18 cellular contexts compared by ENCODE assay signal in genomic region chr13:42173789-42174343, GRCh38.
"Had no signal": no experiment of that assay in that cellular context is flagged by ENCODE, and none has a peak within 500 bp of the region (broad histone marks: within the 10 kb centered on the region; RNA-seq: fewer than 3 reads in every experiment).

No MANE protein-coding gene starts in this region.

- H3K27me3 ChIP-seq: colonic mucosa, gastroesophageal sphincter, heart left ventricle, upper lobe of right lung had no signal

- H3K36me3 Mint-ChIP-seq: natural killer cell had no signal

- H3K4me1 ChIP-seq: colonic mucosa, gastroesophageal sphincter, heart left ventricle, upper lobe of right lung had no signal

- H3K4me1 Mint-ChIP-seq: activated B cell treated with CpG ODN at 0.5 μM for 24 hours; brain; natural killer cell; stimulated activated naive B cell treated with anti-CD40 and anti-IgM and Interleukin-4, amounts not matched to agents 10 μg/mL and 1 μg/mL and 100 μg/mL, for 72 hours had no signal

- H3K9me3 ChIP-seq: colonic mucosa, gastroesophageal sphincter, heart left ventricle, upper lobe of right lung had no signal

- DNase-seq: activated B cell treated with CpG ODN at 0.5 μM for 24 hours; activated CD4-positive, alpha-beta T cell treated with anti-CD3 and anti-CD28 coated beads for 48 hours; activated CD8-positive, alpha-beta T cell treated with anti-CD3 and anti-CD28 coated beads for 36 hours; activated naive CD4-positive, alpha-beta T cell treated with anti-CD3 and anti-CD28 coated beads for 36 hours; activated T-cell treated with anti-CD3 and anti-CD28 coated beads, Interleukin-2, amount 50 U/mL, for 4 hours; anterior cingulate cortex; caudate nucleus; colonic mucosa; heart left ventricle; left ventricle myocardium superior; natural killer cell; retina; stimulated activated naive B cell treated with anti-CD40 and anti-IgM and Interleukin-4, amounts not matched to agents 10 μg/mL and 1 μg/mL and 100 μg/mL, for 72 hours; upper lobe of right lung had no signal

- H3K27me3 Mint-ChIP-seq: activated B cell treated with CpG ODN at 0.5 μM for 24 hours; activated CD8-positive, alpha-beta T cell treated with anti-CD3 and anti-CD28 coated beads for 36 hours; brain; stimulated activated naive B cell treated with anti-CD40 and anti-IgM and Interleukin-4, amounts not matched to agents 10 μg/mL and 1 μg/mL and 100 μg/mL, for 72 hours had no signal

- H3K9me3 Mint-ChIP-seq: activated B cell treated with CpG ODN at 0.5 μM for 24 hours; activated CD8-positive, alpha-beta T cell treated with anti-CD3 and anti-CD28 coated beads for 36 hours; activated naive CD4-positive, alpha-beta T cell treated with anti-CD3 and anti-CD28 coated beads for 36 hours; activated T-cell treated with anti-CD3 and anti-CD28 coated beads, Interleukin-2, amount 50 U/mL, for 4 hours; brain; natural killer cell; stimulated activated naive B cell treated with anti-CD40 and anti-IgM and Interleukin-4, amounts not matched to agents 10 μg/mL and 1 μg/mL and 100 μg/mL, for 72 hours; T-helper 2 cell treated with Interferon-gamma antibody and Interleukin-4, amounts not matched to agents 5 μg/mL and 100 μg/mL, for 36 hours had no signal

- H3K4me3 ChIP-seq: colonic mucosa, gastroesophageal sphincter, heart left ventricle, upper lobe of right lung had no signal

- H3K27ac ChIP-seq: colonic mucosa, gastroesophageal sphincter, heart left ventricle, upper lobe of right lung had no signal

- H3K27ac Mint-ChIP-seq: activated B cell treated with CpG ODN at 0.5 μM for 24 hours; activated CD8-positive, alpha-beta T cell treated with anti-CD3 and anti-CD28 coated beads for 36 hours; activated naive CD4-positive, alpha-beta T cell treated with anti-CD3 and anti-CD28 coated beads for 36 hours; natural killer cell; stimulated activated naive B cell treated with anti-CD40 and anti-IgM and Interleukin-4, amounts not matched to agents 10 μg/mL and 1 μg/mL and 100 μg/mL, for 72 hours; T-helper 2 cell treated with Interferon-gamma antibody and Interleukin-4, amounts not matched to agents 5 μg/mL and 100 μg/mL, for 36 hours had no signal

- ATAC-seq: activated CD8-positive, alpha-beta T cell treated with anti-CD3 and anti-CD28 coated beads for 36 hours; activated T-cell treated with anti-CD3 and anti-CD28 coated beads, Interleukin-2, amount 50 U/mL, for 4 hours; esophagus mucosa; gastroesophageal sphincter; heart left ventricle; left ventricle myocardium superior; natural killer cell; stimulated activated naive B cell treated with anti-CD40 and anti-IgM and Interleukin-4, amounts not matched to agents 10 μg/mL and 1 μg/mL and 100 μg/mL, for 72 hours; upper lobe of right lung had no signal

- H3K4me3 Mint-ChIP-seq: activated B cell treated with CpG ODN at 0.5 μM for 24 hours; activated CD8-positive, alpha-beta T cell treated with anti-CD3 and anti-CD28 coated beads for 36 hours; activated naive CD4-positive, alpha-beta T cell treated with anti-CD3 and anti-CD28 coated beads for 36 hours; activated T-cell treated with anti-CD3 and anti-CD28 coated beads, Interleukin-2, amount 50 U/mL, for 4 hours; brain; natural killer cell; stimulated activated naive B cell treated with anti-CD40 and anti-IgM and Interleukin-4, amounts not matched to agents 10 μg/mL and 1 μg/mL and 100 μg/mL, for 72 hours; T-helper 2 cell treated with Interferon-gamma antibody and Interleukin-4, amounts not matched to agents 5 μg/mL and 100 μg/mL, for 36 hours had no signal

- H3K36me3 ChIP-seq: colonic mucosa had no signal
